Comparison of ENCODE assay signal across 24 cellular contexts in the genomic region with DNA sequence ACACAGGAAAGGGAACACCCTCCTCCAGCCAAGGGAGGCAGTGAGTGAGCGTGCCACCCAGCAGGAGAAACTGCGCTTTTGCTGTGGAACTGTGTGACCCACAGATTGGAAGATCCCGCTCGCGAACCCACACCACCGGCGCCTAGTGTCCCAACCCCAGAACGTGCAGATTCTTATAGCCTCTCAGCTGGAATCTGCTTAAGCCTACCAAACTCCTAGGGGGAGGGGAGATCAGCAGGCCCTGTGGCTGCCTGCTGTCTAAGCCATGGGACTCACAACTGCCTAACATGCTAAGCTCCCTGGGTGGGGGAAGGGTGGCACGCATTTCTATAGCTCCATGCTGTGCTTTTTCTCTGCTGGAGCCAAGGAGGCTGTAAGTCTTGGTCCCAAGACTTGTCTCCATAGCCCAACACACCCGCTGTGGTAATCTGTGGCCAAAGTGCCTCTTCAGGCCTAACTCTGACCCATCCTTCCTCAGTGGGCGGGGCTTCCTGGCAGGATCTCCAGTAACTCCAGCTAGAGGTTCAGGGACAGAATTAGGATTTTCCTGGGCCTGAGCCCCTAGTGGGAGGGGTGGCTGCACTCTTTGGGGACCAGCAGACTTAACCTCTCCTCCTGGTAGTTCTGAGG.
"Had no signal": no experiment of that assay in that cellular context is flagged by ENCODE, and none has a peak within 500 bp of the region (broad histone marks: within the 10 kb centered on the region; RNA-seq: fewer than 3 reads in every experiment).

No MANE protein-coding gene starts in this region.

- H3K9ac ChIP-seq: parathyroid adenoma had no signal

- H3K4me1 ChIP-seq: body of pancreas, heart right ventricle, parathyroid adenoma, upper lobe of right lung had no signal

- H3K9me3 ChIP-seq: body of pancreas, upper lobe of right lung had no signal

- H3K27ac ChIP-seq: body of pancreas, cardiac muscle cell, heart right ventricle, parathyroid adenoma, upper lobe of right lung had no signal

- H3K79me2 ChIP-seq: parathyroid adenoma had no signal

- FAIRE-seq: islet of Langerhans had no signal

- H3K36me3 ChIP-seq: cardiac muscle cell, heart right ventricle, upper lobe of right lung had no signal

- H2AFZ ChIP-seq: parathyroid adenoma had no signal

- H3K27me3 ChIP-seq: body of pancreas, cardiac muscle cell, heart right ventricle, upper lobe of right lung had no signal

- H3K4me3 ChIP-seq: body of pancreas, cardiac muscle cell, heart right ventricle, upper lobe of right lung had no signal

- DNase-seq: activated CD4-positive, alpha-beta T cell treated with anti-CD3 and anti-CD28 coated beads, Interleukin-2, amount 10 ng/mL, durations not matched to agents 7 days and 5 days; activated CD4-positive, CD25-positive, alpha-beta regulatory T cell treated with anti-CD3 and anti-CD28 coated beads, Interleukin-2, amount 50 U/mL, for 72 hours; activated CD8-positive, alpha-beta memory T cell treated with anti-CD3 and anti-CD28 coated beads, Interleukin-2, amount 10 ng/mL, durations not matched to agents 7 days and 5 days; activated CD8-positive, alpha-beta T cell treated with anti-CD3 and anti-CD28 coated beads for 36 hours; activated effector memory CD4-positive, alpha-beta T cell treated with anti-CD3 and anti-CD28 coated beads, Interleukin-2, amount 50 U/mL, for 16 hours; activated T-cell treated with anti-CD3 and anti-CD28 coated beads for 4 hours; anterior cingulate cortex; body of pancreas; cortex of kidney; effector CD4-positive, alpha-beta T cell; erythroblast; foreskin fibroblast; heart right ventricle; left ventricle myocardium superior; mammary epithelial cell; midbrain; right cardiac atrium; stimulated activated CD4-positive, alpha-beta T cell treated with anti-CD3 and anti-CD28 coated beads, Interleukin-4, amount 100 ng/mL, for 4 hours; stimulated activated naive CD8-positive, alpha-beta T cell treated with anti-CD3 and anti-CD28 coated beads, Interleukin-15, Interleukin-2, amounts not matched to agents 100 U/mL and 50 U/mL, for 24 hours; upper lobe of right lung had no signal

- ATAC-seq: activated CD8-positive, alpha-beta memory T cell treated with anti-CD3 and anti-CD28 coated beads, Interleukin-2, amount 10 ng/mL, durations not matched to agents 7 days and 5 days; activated CD8-positive, alpha-beta T cell treated with anti-CD3 and anti-CD28 coated beads for 36 hours; body of pancreas; heart right ventricle; left ventricle myocardium superior; natural killer cell treated with Interleukin-12 subunit alpha and Interleukin-12 subunit beta and Interleukin-15 and Interleukin-18, amount 100 ng/mL, for 72 hours; right cardiac atrium; stimulated activated naive CD8-positive, alpha-beta T cell treated with anti-CD3 and anti-CD28 coated beads, Interleukin-15, Interleukin-2, amounts not matched to agents 100 U/mL and 50 U/mL, for 24 hours; upper lobe of right lung had no signal
